15 cellular contexts compared by ENCODE assay signal in the genomic region with DNA sequence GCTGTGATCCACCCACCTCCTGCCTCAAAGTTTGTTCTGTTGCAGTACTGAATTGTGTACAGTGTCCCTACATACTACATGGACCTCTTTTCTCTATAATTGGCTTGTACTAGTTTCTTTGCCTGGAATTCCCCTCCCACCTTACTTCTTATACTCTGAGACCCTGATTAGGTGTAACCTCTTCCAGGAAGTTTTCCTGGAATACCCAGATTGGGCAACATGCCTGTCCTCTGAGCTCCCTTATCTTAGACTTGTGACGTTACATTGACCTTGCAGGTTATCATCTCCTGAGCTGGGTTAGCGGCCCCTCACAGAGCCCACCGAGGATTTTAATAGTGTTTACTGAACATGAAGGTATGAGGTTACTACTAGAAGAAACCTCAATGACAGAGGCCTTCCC.
A peak's percentile ranks its signal among the peaks of the same experiment; 100 is the strongest.
DNase-seq lines count a peak whose midpoint lies in the region; ATAC-seq, FAIRE-seq and TF ChIP-seq lines count a peak whose summit lies in the region.
"Had no signal": no experiment of that assay in that cellular context is flagged by ENCODE, and none has a peak within 500 bp of the region (broad histone marks: within the 10 kb centered on the region; RNA-seq: fewer than 3 reads in every experiment).

No MANE protein-coding gene starts in this region.

- 1% methylated on average over 3 of the region's 3 CpGs for WGBS in HepG2 (ENCODE audit: low lambda C conversion rate)
- 42% methylated on average over 3 of the region's 3 CpGs for WGBS in right lobe of liver (ENCODE audit: insufficient coverage, low coverage, low lambda C conversion rate, missing lambda C conversion rate)
- WGBS in hepatocyte (ENCODE audit: low lambda C conversion rate, missing lambda C conversion rate): 46% methylated on average over 3 of the region's 3 CpGs
- WGBS in mesenchymal stem cell: 100% methylated on average over 3 of the region's 3 CpGs

- no peak for FAIRE-seq in HepG2 (lab: Jason Lieb, UNC)
- FAIRE-seq: H1 had no signal

- TF ChIP-seq EP300 in HepG2 (IDR thresholded peaks at IDR 0.05; ENCODE audit: low read depth in 2 of 2, low read length in 2 of 2) (no peak), HepG2 (CRISPR knock-in tag; IDR thresholded peaks at IDR 0.05; ENCODE audit: borderline replicate concordance) (no peak)

- H3K4me1 ChIP-seq in HepG2 (ENCODE audit: insufficient read depth, low read length): peaks cover 12% of the 10 kb centered on the region
- no peaks in the 10 kb centered on the region for H3K4me1 ChIP-seq in right lobe of liver
- peaks cover 31% of the 10 kb centered on the region for H3K4me1 ChIP-seq in hepatocyte (ENCODE audit: insufficient read depth)
- H3K4me1 ChIP-seq in stomach smooth muscle (ENCODE audit: control insufficient read depth, insufficient read depth, low read length): peaks cover 26% of the 10 kb centered on the region
- H3K4me1 ChIP-seq in mesenchymal stem cell (ENCODE audit: control insufficient read depth, insufficient read depth, low read depth, low read length): peaks cover 28% of the 10 kb centered on the region

- no peak overlapping the region for H2AK5ac ChIP-seq in mesenchymal stem cell (ENCODE audit: low read length, severe bottlenecking)

- no peak for TF ChIP-seq POLR2A in HepG2 (IDR thresholded peaks at IDR 0.05; ENCODE audit: insufficient read depth in 1 of 2, low read depth in 2 of 2, low read length in 2 of 2)
- no peak for TF ChIP-seq POLR2A in right lobe of liver (IDR thresholded peaks at IDR 0.05)

- H3K14ac ChIP-seq in mesenchymal stem cell (ENCODE audit: low read length in 2 of 2): no peak overlapping the region

- TF ChIP-seq CTCF in HepG2 (CRISPR knock-in tag; IDR thresholded peaks at IDR 0.05): no peak
- TF ChIP-seq CTCF in right lobe of liver (IDR thresholded peaks at IDR 0.05): no peak
- no peak for TF ChIP-seq CTCF in hepatocyte (IDR thresholded peaks at IDR 0.05; ENCODE audit: poor library complexity)

- H3K36me3 ChIP-seq in HepG2 (replicated peaks in 1 of 2; ENCODE audit: control insufficient read depth in 1 of 2, insufficient read depth in 2 of 2, low read length in 2 of 2) (no peaks in the 10 kb centered on the region), right lobe of liver (no peaks in the 10 kb centered on the region), hepatocyte (replicated peaks; ENCODE audit: insufficient read depth, low read depth) (no peaks in the 10 kb centered on the region), stomach smooth muscle (ENCODE audit: control insufficient read depth in 2 of 2, insufficient read depth in 2 of 2, low read length in 2 of 2) (peaks cover 0 to 2% of the 10 kb centered on the region in 2 donors), mesenchymal stem cell (ENCODE audit: control insufficient read depth in 1 of 2, insufficient read depth in 2 of 2, low read depth in 1 of 2, low read length in 2 of 2) (no peaks in the 10 kb centered on the region)

- DNase-seq in HepG2 (ENCODE audit: low spot score) (no peak), right lobe of liver (no peak), hepatocyte (ENCODE audit: low spot score) (no peak), DMS153 (lab: John Stamatoyannopoulos, UW) (no peak), mesenchymal stem cell (no peak), NCI-H1694 treated with DMSO at 0.1 percent for 48 hours (lab: John Stamatoyannopoulos, UW) (no peak)
- DNase-seq in activated CD4-positive, alpha-beta T cell treated with anti-CD3 and anti-CD28 coated beads, Interleukin-2, amount 50 U/mL, for 4 hours: no peak
- DNase-seq: CD4-positive, CD25-positive, alpha-beta regulatory T cell; HCEC 1CT; HFFc6 had no signal

- H3K79me1 ChIP-seq in mesenchymal stem cell (replicated peaks; ENCODE audit: low read length, poor library complexity, severe bottlenecking): peaks cover 5% of the 10 kb centered on the region

- H3K4me3 ChIP-seq in HepG2 (replicated peaks in 1 of 3; ENCODE audit: insufficient read depth in 1 of 3, low read depth in 2 of 3, low read length in 3 of 3) (no peak overlapping the region), right lobe of liver (no peak overlapping the region), hepatocyte (no peak overlapping the region), stomach smooth muscle (ENCODE audit: low read length in 2 of 2) (no peak overlapping the region), mesenchymal stem cell (ENCODE audit: insufficient read depth in 1 of 2, low read depth in 1 of 2, low read length in 2 of 2) (no peak overlapping the region)
- H3K4me3 ChIP-seq: BLaER1 treated with 17β-estradiol and CSF1 and Interleukin-3, amounts not matched to agents 10 nM and 100 nM had no signal

- no peak overlapping the region for H2BK120ac ChIP-seq in mesenchymal stem cell (ENCODE audit: low read depth, low read length)

- H4K91ac ChIP-seq in mesenchymal stem cell (ENCODE audit: low read length): no peak overlapping the region

- H3K27ac ChIP-seq in HepG2 (ENCODE audit: extremely low read length, insufficient read depth, low read length) (no peak overlapping the region), right lobe of liver (no peak overlapping the region), hepatocyte (peak overlapping the region; percentile 94), stomach smooth muscle (ENCODE audit: low read length) (peak overlapping the region; percentile 87), mesenchymal stem cell (ENCODE audit: low read length, poor library complexity, severe bottlenecking) (no peak overlapping the region)
- H3K27ac ChIP-seq: 22Rv1; BLaER1 treated with 17β-estradiol and CSF1 and Interleukin-3, amounts not matched to agents 10 nM and 100 nM; HL-60 had no signal

- H3K9me2 ChIP-seq in hepatocyte (replicated peaks; ENCODE audit: insufficient read depth): no peaks in the 10 kb centered on the region

- no peaks in the 10 kb centered on the region for H3K79me2 ChIP-seq in HepG2 (ENCODE audit: insufficient read depth, low read length)
- H3K79me2 ChIP-seq in hepatocyte: no peaks in the 10 kb centered on the region

- no peak for TF ChIP-seq RAD21 in HepG2 (CRISPR knock-in tag; IDR thresholded peaks at IDR 0.05)

- H3K18ac ChIP-seq in mesenchymal stem cell (ENCODE audit: low read depth in 1 of 2, low read length in 2 of 2): no peak overlapping the region

- in situ Hi-C loops in HepG2 (cut with HindIII; ENCODE audit: extremely low pct_ligation_motif_present, low pct_unique_long_range_greater_than_20kb): no loop called here

- ATAC-seq in HepG2 (no peak), right lobe of liver (no peak)

- no TSS peak for BruUV-seq in HepG2 (replicated peaks; lab: Mats Ljungman, UMichigan)

- H3K4me2 ChIP-seq in HepG2 (ENCODE audit: low read depth, low read length) (no peak overlapping the region), hepatocyte (peak overlapping the region; percentile 55), mesenchymal stem cell (ENCODE audit: low read length, poor library complexity, severe bottlenecking) (no peak overlapping the region)

- CTCF ChIA-PET in HepG2 (lab: Yijun Ruan, JAX; ENCODE audit: low intra/inter-chr PET ratio, low total read pairs): no interaction called here

- H4K20me1 ChIP-seq in HepG2 (ENCODE audit: insufficient read depth, low read length) (peaks cover 4% of the 10 kb centered on the region; the same call in 1 of the 2 replicates), hepatocyte (ENCODE audit: insufficient read depth, poor library complexity, severe bottlenecking) (no peaks in the 10 kb centered on the region)

- H3K23ac ChIP-seq in mesenchymal stem cell (ENCODE audit: low read length in 2 of 2): no peak overlapping the region

- H3K4ac ChIP-seq in mesenchymal stem cell (ENCODE audit: low read depth in 1 of 2, low read length in 2 of 2): no peak overlapping the region

- H3K9ac ChIP-seq in HepG2 (ENCODE audit: insufficient read depth, low read depth, low read length) (no peak overlapping the region), stomach smooth muscle (ENCODE audit: low read length in 2 of 2) (peak overlapping the region in 1 of 2 donors; percentile 62), mesenchymal stem cell (ENCODE audit: low read length) (no peak overlapping the region)
- H3K9ac ChIP-seq: BLaER1 treated with 17β-estradiol and CSF1 and Interleukin-3, amounts not matched to agents 10 nM and 100 nM had no signal

- H2AFZ ChIP-seq in HepG2 (ENCODE audit: low read length): no peak overlapping the region
- no peak overlapping the region for H2AFZ ChIP-seq in hepatocyte
- H2AFZ ChIP-seq in mesenchymal stem cell (ENCODE audit: low read depth, low read length): no peak overlapping the region

- no peak overlapping the region for H4K8ac ChIP-seq in mesenchymal stem cell (ENCODE audit: low read length)

- POLR2A ChIA-PET in HepG2 (lab: Yijun Ruan, JAX): no interaction called here

- no peak overlapping the region for H2BK5ac ChIP-seq in mesenchymal stem cell (ENCODE audit: low read depth, low read length, poor library complexity, severe bottlenecking)

- no peak overlapping the region for H2BK12ac ChIP-seq in mesenchymal stem cell (ENCODE audit: low read length in 2 of 2)

- intact Hi-C loops in HepG2 (cut with micrococcal nuclease; ENCODE audit: unreplicated experiment) (no loop called here), right lobe of liver (cut with DNase I) (no loop called here)

- H3K27me3 ChIP-seq in HepG2 (ENCODE audit: control insufficient read depth in 1 of 2, insufficient read depth in 2 of 2, low read length in 2 of 2) (peaks cover 0 to 18% of the 10 kb centered on the region in 2 experiments; a peak in 3 of 5 replicates), right lobe of liver (no peaks in the 10 kb centered on the region), hepatocyte (no peaks in the 10 kb centered on the region), stomach smooth muscle (ENCODE audit: control insufficient read depth in 1 of 2, insufficient read depth in 2 of 2, low read length in 2 of 2) (no peaks in the 10 kb centered on the region), mesenchymal stem cell (ENCODE audit: control insufficient read depth in 1 of 2, insufficient read depth in 1 of 2, low read length in 2 of 2) (no peaks in the 10 kb centered on the region)
- H3K27me3 ChIP-seq: BLaER1 treated with 17β-estradiol and CSF1 and Interleukin-3, amounts not matched to agents 10 nM and 100 nM had no signal

- no peaks in the 10 kb centered on the region for H3K9me3 ChIP-seq in HepG2 (ENCODE audit: low read length)
- no peaks in the 10 kb centered on the region for H3K9me3 ChIP-seq in right lobe of liver
- no peaks in the 10 kb centered on the region for H3K9me3 ChIP-seq in hepatocyte (ENCODE audit: low read depth)
- H3K9me3 ChIP-seq in stomach smooth muscle (ENCODE audit: control insufficient read depth in 2 of 2, low read length in 2 of 2): no peaks in the 10 kb centered on the region
- no peaks in the 10 kb centered on the region for H3K9me3 ChIP-seq in mesenchymal stem cell (ENCODE audit: control insufficient read depth, low read length)

- H2BK15ac ChIP-seq in mesenchymal stem cell (ENCODE audit: low read depth, poor library complexity, severe bottlenecking): no peak overlapping the region

TF ChIP-seq in HepG2, 621 proteins besides CTCF, POLR2A, EP300 and RAD21:
- no peak for TF ChIP-seq ZNF274 (CRISPR knock-in tag; IDR thresholded peaks at IDR 0.05)
- peak; percentile 75 for TF ChIP-seq BCL6 (CRISPR knock-in tag; IDR thresholded peaks at IDR 0.05)

Comparison
In these comparisons a context has a peak if more than half of its experiments do, and no peak if none do; other contexts are left out.
1. H3K27ac ChIP-seq: peak in hepatocyte (single experiment) and stomach smooth muscle (single experiment); none in HepG2 (single experiment), right lobe of liver (0 of 3) and mesenchymal stem cell (single experiment).